ENCODE assay signal across 1 cellular context in genomic region chr2:190129421-190130199, GRCh38.
TF ChIP-seq lines count a peak whose summit lies in the region.

No MANE protein-coding gene starts in this region.

TF ChIP-seq in GM23338, 12 proteins besides CTCF, POLR2A, EP300 and RAD21 (continued from another document):
- TF ChIP-seq, protein P1, sequence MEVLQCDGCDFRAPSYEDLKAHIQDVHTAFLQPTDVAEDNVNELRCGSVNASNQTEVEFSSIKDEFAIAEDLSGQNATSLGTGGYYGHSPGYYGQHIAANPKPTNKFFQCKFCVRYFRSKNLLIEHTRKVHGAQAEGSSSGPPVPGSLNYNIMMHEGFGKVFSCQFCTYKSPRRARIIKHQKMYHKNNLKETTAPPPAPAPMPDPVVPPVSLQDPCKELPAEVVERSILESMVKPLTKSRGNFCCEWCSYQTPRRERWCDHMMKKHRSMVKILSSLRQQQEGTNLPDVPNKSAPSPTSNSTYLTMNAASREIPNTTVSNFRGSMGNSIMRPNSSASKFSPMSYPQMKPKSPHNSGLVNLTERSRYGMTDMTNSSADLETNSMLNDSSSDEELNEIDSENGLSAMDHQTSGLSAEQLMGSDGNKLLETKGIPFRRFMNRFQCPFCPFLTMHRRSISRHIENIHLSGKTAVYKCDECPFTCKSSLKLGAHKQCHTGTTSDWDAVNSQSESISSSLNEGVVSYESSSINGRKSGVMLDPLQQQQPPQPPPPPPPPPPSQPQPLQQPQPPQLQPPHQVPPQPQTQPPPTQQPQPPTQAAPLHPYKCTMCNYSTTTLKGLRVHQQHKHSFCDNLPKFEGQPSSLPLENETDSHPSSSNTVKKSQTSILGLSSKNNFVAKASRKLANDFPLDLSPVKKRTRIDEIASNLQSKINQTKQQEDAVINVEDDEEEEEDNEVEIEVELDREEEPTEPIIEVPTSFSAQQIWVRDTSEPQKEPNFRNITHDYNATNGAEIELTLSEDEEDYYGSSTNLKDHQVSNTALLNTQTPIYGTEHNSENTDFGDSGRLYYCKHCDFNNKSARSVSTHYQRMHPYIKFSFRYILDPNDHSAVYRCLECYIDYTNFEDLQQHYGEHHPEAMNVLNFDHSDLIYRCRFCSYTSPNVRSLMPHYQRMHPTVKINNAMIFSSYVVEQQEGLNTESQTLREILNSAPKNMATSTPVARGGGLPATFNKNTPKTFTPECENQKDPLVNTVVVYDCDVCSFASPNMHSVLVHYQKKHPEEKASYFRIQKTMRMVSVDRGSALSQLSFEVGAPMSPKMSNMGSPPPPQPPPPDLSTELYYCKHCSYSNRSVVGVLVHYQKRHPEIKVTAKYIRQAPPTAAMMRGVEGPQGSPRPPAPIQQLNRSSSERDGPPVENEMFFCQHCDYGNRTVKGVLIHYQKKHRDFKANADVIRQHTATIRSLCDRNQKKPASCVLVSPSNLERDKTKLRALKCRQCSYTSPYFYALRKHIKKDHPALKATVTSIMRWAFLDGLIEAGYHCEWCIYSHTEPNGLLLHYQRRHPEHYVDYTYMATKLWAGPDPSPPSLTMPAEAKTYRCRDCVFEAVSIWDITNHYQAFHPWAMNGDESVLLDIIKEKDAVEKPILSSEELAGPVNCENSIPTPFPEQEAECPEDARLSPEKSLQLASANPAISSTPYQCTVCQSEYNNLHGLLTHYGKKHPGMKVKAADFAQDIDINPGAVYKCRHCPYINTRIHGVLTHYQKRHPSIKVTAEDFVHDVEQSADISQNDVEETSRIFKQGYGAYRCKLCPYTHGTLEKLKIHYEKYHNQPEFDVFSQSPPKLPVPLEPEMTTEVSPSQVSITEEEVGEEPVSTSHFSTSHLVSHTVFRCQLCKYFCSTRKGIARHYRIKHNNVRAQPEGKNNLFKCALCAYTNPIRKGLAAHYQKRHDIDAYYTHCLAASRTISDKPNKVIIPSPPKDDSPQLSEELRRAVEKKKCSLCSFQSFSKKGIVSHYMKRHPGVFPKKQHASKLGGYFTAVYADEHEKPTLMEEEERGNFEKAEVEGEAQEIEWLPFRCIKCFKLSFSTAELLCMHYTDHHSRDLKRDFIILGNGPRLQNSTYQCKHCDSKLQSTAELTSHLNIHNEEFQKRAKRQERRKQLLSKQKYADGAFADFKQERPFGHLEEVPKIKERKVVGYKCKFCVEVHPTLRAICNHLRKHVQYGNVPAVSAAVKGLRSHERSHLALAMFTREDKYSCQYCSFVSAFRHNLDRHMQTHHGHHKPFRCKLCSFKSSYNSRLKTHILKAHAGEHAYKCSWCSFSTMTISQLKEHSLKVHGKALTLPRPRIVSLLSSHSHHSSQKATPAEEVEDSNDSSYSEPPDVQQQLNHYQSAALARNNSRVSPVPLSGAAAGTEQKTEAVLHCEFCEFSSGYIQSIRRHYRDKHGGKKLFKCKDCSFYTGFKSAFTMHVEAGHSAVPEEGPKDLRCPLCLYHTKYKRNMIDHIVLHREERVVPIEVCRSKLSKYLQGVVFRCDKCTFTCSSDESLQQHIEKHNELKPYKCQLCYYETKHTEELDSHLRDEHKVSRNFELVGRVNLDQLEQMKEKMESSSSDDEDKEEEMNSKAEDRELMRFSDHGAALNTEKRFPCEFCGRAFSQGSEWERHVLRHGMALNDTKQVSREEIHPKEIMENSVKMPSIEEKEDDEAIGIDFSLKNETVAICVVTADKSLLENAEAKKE (CRISPR knock-in tag; IDR thresholded peaks at IDR 0.05) = no peak
- no peak for TF ChIP-seq ETS1 (IDR thresholded peaks at IDR 0.05)
- TF ChIP-seq POLR2AphosphoS5 (IDR thresholded peaks at IDR 0.05; ENCODE audit: low read depth) = no peak
- no peak for TF ChIP-seq CREB1 (CRISPR knock-in tag; IDR thresholded peaks at IDR 0.05; ENCODE audit: low read depth)
